Comparison of ENCODE assay signal across 7 cellular contexts in genomic region chr22:25902402-25902801, GRCh38.
"Had no signal": no experiment of that assay in that cellular context is flagged by ENCODE, and none has a peak within 500 bp of the region (broad histone marks: within the 10 kb centered on the region; RNA-seq: fewer than 3 reads in every experiment).

No MANE protein-coding gene starts in this region.

- H3K4me3 Mint-ChIP-seq: IgD-negative memory B cell had no signal

- H3K4me3 ChIP-seq: K562 had no signal

- H3K4me1 Mint-ChIP-seq: IgD-negative memory B cell had no signal

- ATAC-seq: K562 had no signal

- FAIRE-seq: HTR-8/SVneo, K562 had no signal

- H3K27ac Mint-ChIP-seq: IgD-negative memory B cell had no signal

- DNase-seq: IMR-90, KBM-7, KG1 had no signal

- H3K27ac ChIP-seq: HL-60 had no signal
